ENCODE assay signal across 1 cellular context in genomic region chr19:29812881-29813275, GRCh38.
TF ChIP-seq lines count a peak whose summit lies in the region.

No MANE protein-coding gene starts in this region.

TF ChIP-seq in HepG2, 621 proteins besides CTCF, POLR2A, EP300 and RAD21 (continued from another document):
- TF ChIP-seq ZMAT3 (CRISPR knock-in tag; conservative IDR thresholded peaks at IDR 0.05) (no peak), FLYWCH1 (CRISPR knock-in tag; IDR thresholded peaks at IDR 0.05) (no peak), SSRP1 (CRISPR knock-in tag; IDR thresholded peaks at IDR 0.05) (no peak), ETV6 (CRISPR knock-in tag; conservative IDR thresholded peaks at IDR 0.05) (no peak), NFIC (IDR thresholded peaks at IDR 0.05; ENCODE audit: low read length) (no peak), ZNF18 (CRISPR knock-in tag; IDR thresholded peaks at IDR 0.05; ENCODE audit: insufficient replicate concordance) (no peak), ZBTB49 (CRISPR knock-in tag; IDR thresholded peaks at IDR 0.05; ENCODE audit: borderline replicate concordance) (no peak), SRSF4 (IDR thresholded peaks at IDR 0.05; ENCODE audit: low read depth, low read length, poor library complexity, severe bottlenecking) (no peak), RFX5 (IDR thresholded peaks at IDR 0.05; ENCODE audit: low read depth, low read length) (no peak)
